Comparison of ENCODE assay signal across 1 cellular context in genomic region chr3:29026301-29026700, GRCh38.
TF ChIP-seq lines count a peak whose summit lies in the region.

No MANE protein-coding gene starts in this region.

TF ChIP-seq in GM23338, 12 proteins besides CTCF, POLR2A, EP300 and RAD21 (continued from another document):
- no peak for TF ChIP-seq STAT1 (IDR thresholded peaks at IDR 0.05; ENCODE audit: unreplicated experiment)
- no peak for TF ChIP-seq JUNB (IDR thresholded peaks at IDR 0.05; ENCODE audit: unreplicated experiment)
- no peak for TF ChIP-seq EZH2 (IDR thresholded peaks at IDR 0.05; ENCODE audit: low read depth, unreplicated experiment)
